Comparison of ENCODE assay signal across 18 cellular contexts in genomic region chr21:45523411-45524101, GRCh38. TPM values are rescaled to one million over a fixed set of nuclear protein-coding genes. Genes with fewer than 3 reads are reported as not detected.
DNase-seq lines count a peak whose midpoint lies in the region; ATAC-seq and TF ChIP-seq lines count a peak whose summit lies in the region.
"Had no signal": no experiment of that assay in that cellular context is flagged by ENCODE, and none has a peak within 500 bp of the region (broad histone marks: within the 10 kb centered on the region; RNA-seq: fewer than 3 reads in every experiment).

No MANE protein-coding gene starts in this region.

- no peak overlapping the region for H3K4me2 ChIP-seq in SK-N-SH

- TF ChIP-seq CTCF in SK-N-SH (IDR thresholded peaks at IDR 0.05) = no peak
- no peak for TF ChIP-seq CTCF in endothelial cell (IDR thresholded peaks at IDR 0.05; ENCODE audit: unreplicated experiment)
- TF ChIP-seq CTCF in suprapubic skin (IDR thresholded peaks at IDR 0.05) = no peak

- no peak overlapping the region for H3K9ac ChIP-seq in SK-N-SH

- H3K4me1 ChIP-seq in SK-N-SH (ENCODE audit: control insufficient read depth in 1 of 2, insufficient read depth in 2 of 2, low read depth in 1 of 2, low read length in 1 of 2) = no peaks in the 10 kb centered on the region
- no peaks in the 10 kb centered on the region for H3K4me1 ChIP-seq in suprapubic skin

- H3K4me3 Mint-ChIP-seq in endothelial cell (ENCODE audit: unreplicated experiment) = peak overlapping the region; percentile 62

- peaks cover 2% of the 10 kb centered on the region for H3K4me1 Mint-ChIP-seq in endothelial cell (ENCODE audit: unreplicated experiment)

- WGBS in SK-N-SH (ENCODE audit: low lambda C conversion rate) = 98% methylated on average over 5 of the region's 16 CpGs
- 93% methylated on average over 2 of the region's 16 CpGs for WGBS in suprapubic skin

- CTCF ChIA-PET in SK-N-SH (lab: Yijun Ruan, JAX) = no interaction called here

- no peak for TF ChIP-seq POLR2A in suprapubic skin (IDR thresholded peaks at IDR 0.05)

- peaks cover 1% of the 10 kb centered on the region for H3K27me3 Mint-ChIP-seq in endothelial cell (ENCODE audit: unreplicated experiment)

- H3K79me2 ChIP-seq in SK-N-SH (ENCODE audit: insufficient read depth) = no peaks in the 10 kb centered on the region; the same call in 1 of the 2 replicates

- TF ChIP-seq EP300 in SK-N-SH (IDR thresholded peaks at IDR 0.05; ENCODE audit: borderline replicate concordance in 1 of 2, low read depth in 1 of 2, low read length in 1 of 2) = no peak
- TF ChIP-seq EP300 in suprapubic skin (IDR thresholded peaks at IDR 0.05) = no peak

- peaks cover 52% of the 10 kb centered on the region for H3K36me3 Mint-ChIP-seq in endothelial cell (ENCODE audit: low read depth, unreplicated experiment)

- DNase-seq in SK-N-SH (no peak), endothelial cell (ENCODE audit: low spot score) (no peak), mesenteric fat pad (ENCODE audit: low spot score) (peak; percentile 81), suprapubic skin (ENCODE audit: low spot score in 2 of 2) (peak; percentile 51 to 54), NCI-H1092 (lab: John Stamatoyannopoulos, UW) (no peak), LoVo (ENCODE audit: low spot score) (no peak), occipital lobe (lab: John Stamatoyannopoulos, UW) (no peak)
- DNase-seq: activated CD4-positive, alpha-beta T cell treated with anti-CD3 and anti-CD28 coated beads, Interleukin-2, amount 50 U/mL, for 48 hours; cortex of kidney; DMS53; HCEC 1CT; midbrain; NCI-H1930; NCI-H524 treated with DMSO at 0.1 percent for 48 hours; nucleus accumbens; PC-3; small intestine had no signal

- POLR2A ChIA-PET in SK-N-SH (lab: Yijun Ruan, JAX) = interaction anchor here (0.7 kb wide), 1 partner anchor 18 kb away, joined by 3 read pairs; no protein-coding TSS in a partner anchor

- no peak overlapping the region for H2AFZ ChIP-seq in SK-N-SH (ENCODE audit: low read depth)

- H3K9me2 ChIP-seq in SK-N-SH = no peaks in the 10 kb centered on the region

- H3K4me3 ChIP-seq in SK-N-SH (ENCODE audit: low read depth in 2 of 2, low read length in 1 of 2) (no peak overlapping the region; a peak in 1 of 4 replicates), suprapubic skin (no peak overlapping the region)

- no peak overlapping the region for H3K27ac Mint-ChIP-seq in endothelial cell (ENCODE audit: unreplicated experiment)

- H3K9me3 Mint-ChIP-seq in endothelial cell (ENCODE audit: unreplicated experiment) = peaks cover 17% of the 10 kb centered on the region

- TF ChIP-seq RAD21 in SK-N-SH (IDR thresholded peaks at IDR 0.05; ENCODE audit: low read length) = no peak

- H3K9me3 ChIP-seq in SK-N-SH = peaks cover 24% of the 10 kb centered on the region
- no peaks in the 10 kb centered on the region for H3K9me3 ChIP-seq in suprapubic skin

- H3K27ac ChIP-seq in SK-N-SH (ENCODE audit: low read depth in 2 of 2, low read length in 1 of 2) (no peak overlapping the region), suprapubic skin (no peak overlapping the region)

- H3K27me3 ChIP-seq in SK-N-SH (ENCODE audit: insufficient read depth) = no peaks in the 10 kb centered on the region
- H3K27me3 ChIP-seq in suprapubic skin = no peaks in the 10 kb centered on the region

- ATAC-seq in SK-N-SH treated with all-trans-retinoic acid at 6 μM for 48 hours = 0 out of 3 replicates have a peak, but pooled peaks have one; percentile 23
- ATAC-seq: PC-3 had no signal

- peaks cover 14% of the 10 kb centered on the region for H3F3A ChIP-seq in SK-N-SH (replicated peaks; ENCODE audit: insufficient read depth)

- H3K36me3 ChIP-seq in SK-N-SH (replicated peaks in 1 of 2; ENCODE audit: control insufficient read depth in 1 of 2, insufficient read depth in 2 of 2, low read length in 1 of 2) (peaks cover 33 to 40% of the 10 kb centered on the region in 2 experiments), suprapubic skin (no peaks in the 10 kb centered on the region)

- H4K20me1 ChIP-seq in SK-N-SH (ENCODE audit: insufficient read depth) = no peaks in the 10 kb centered on the region

TF ChIP-seq in SK-N-SH treated with all-trans-retinoic acid at 6 μM for 48 hours, 23 proteins besides CTCF, POLR2A, EP300 and RAD21:
- TF ChIP-seq ESRRG (CRISPR knock-in tag; IDR thresholded peaks at IDR 0.05) = no peak
- TF ChIP-seq CREB5 (CRISPR knock-in tag; IDR thresholded peaks at IDR 0.05; ENCODE audit: low read depth) = no peak
- TF ChIP-seq TCF4 (CRISPR knock-in tag; IDR thresholded peaks at IDR 0.05; ENCODE audit: borderline replicate concordance) = no peak
- no peak for TF ChIP-seq GLIS3 (CRISPR knock-in tag; IDR thresholded peaks at IDR 0.05)
- no peak for TF ChIP-seq ISL1 (CRISPR knock-in tag; IDR thresholded peaks at IDR 0.05)
- no peak for TF ChIP-seq ZNF565 (CRISPR knock-in tag; conservative IDR thresholded peaks at IDR 0.05; ENCODE audit: low read depth)

TF ChIP-seq in SK-N-SH, 30 proteins besides CTCF, POLR2A, EP300 and RAD21:
- TF ChIP-seq MXI1 (IDR thresholded peaks at IDR 0.05; ENCODE audit: low read depth, low read length) (no peak), ELF1 (IDR thresholded peaks at IDR 0.05) (no peak), JUND (IDR thresholded peaks at IDR 0.05) (no peak), IRF3 (IDR thresholded peaks at IDR 0.05; ENCODE audit: low read depth, low read length) (no peak), CHD2 (IDR thresholded peaks at IDR 0.05; ENCODE audit: low read length, partially characterized antibody) (no peak), TEAD4 (IDR thresholded peaks at IDR 0.05; ENCODE audit: borderline replicate concordance, insufficient read depth) (no peak), GABPA (IDR thresholded peaks at IDR 0.05; ENCODE audit: low read depth) (no peak), REST (IDR thresholded peaks at IDR 0.05; ENCODE audit: low read depth, low read length) (no peak), RFX5 (IDR thresholded peaks at IDR 0.05; ENCODE audit: low read length) (no peak)

RNA-seq across cellular contexts. Expression of gene SLC19A1, which starts 18.7 kb away (rescaled TPM):
- 13.0 and 15.0 TPM in 2 replicates for polyA plus RNA-seq in SK-N-SH (2012; rRNA removed)
- polyA plus RNA-seq in SK-N-SH (2012; cell fraction: cytosol; rRNA removed) = 4.5 and 8.6 TPM in 2 replicates
- 21.6 and 27.3 TPM in 2 replicates for polyA plus RNA-seq in SK-N-SH (2012; cell fraction: nucleus; rRNA removed)
- total RNA-seq in endothelial cell (ENCODE audit: unreplicated experiment) = 27.1 TPM
- total RNA-seq in mesenteric fat pad = 21.7 TPM
- 1 to 10 TPM; 7.0 to 9.8 (median 7.9) TPM for total RNA-seq in suprapubic skin
- total RNA-seq in occipital lobe = 10.8 TPM

Comparison
In these comparisons a context has a peak if more than half of its experiments do, and no peak if none do; other contexts are left out.
1. DNase-seq: peak in mesenteric fat pad (single experiment) and suprapubic skin (2 of 2); none in SK-N-SH (single experiment), endothelial cell (single experiment), NCI-H1092 (single experiment), LoVo (single experiment) and occipital lobe (single experiment).